25 cellular contexts compared by ENCODE assay signal in genomic region chrX:11334165-11334564, GRCh38. TPM values are rescaled to one million over a fixed set of nuclear protein-coding genes. Genes with fewer than 3 reads are reported as not detected.
"Had no signal": no experiment of that assay in that cellular context is flagged by ENCODE, and none has a peak within 500 bp of the region (broad histone marks: within the 10 kb centered on the region; RNA-seq: fewer than 3 reads in every experiment).

No MANE protein-coding gene starts in this region.

- H3K4me1 ChIP-seq: ascending aorta, colonic mucosa, left ventricle myocardium inferior, prostate gland, spleen, testis, vagina had no signal

- H3K27me3 ChIP-seq: ascending aorta, brain microvascular endothelial cell, colonic mucosa, neutrophil, ovary, spleen, testis, vagina had no signal

- DNase-seq: activated CD4-positive, alpha-beta T cell treated with anti-CD3 and anti-CD28 coated beads, Interleukin-2, amount 10 ng/mL, durations not matched to agents 7 days and 5 days; activated CD4-positive, CD25-positive, alpha-beta regulatory T cell treated with anti-CD3 and anti-CD28 coated beads, Interleukin-2, amount 50 U/mL, for 72 hours; activated CD8-positive, alpha-beta T cell treated with anti-CD3 and anti-CD28 coated beads, Interleukin-2, amount 10 ng/mL, durations not matched to agents 7 days and 5 days; activated gamma-delta T cell treated with Interleukin-2 at 50 U/mL for 16 hours; brain microvascular endothelial cell; colonic mucosa; dorsolateral prefrontal cortex; effector memory CD8-positive, alpha-beta T cell; glutamatergic neuron; hippocampal formation; kidney glomerular epithelial cell; left ventricle myocardium inferior; midbrain; ovary; spleen; stimulated activated CD4-positive, alpha-beta T cell treated with anti-CD3 and anti-CD28 coated beads, Interleukin-4, amount 100 ng/mL, for 1 hour; stimulated activated naive CD4-positive, alpha-beta T cell; testis; WERI-Rb-1 had no signal

- ATAC-seq: activated CD8-positive, alpha-beta T cell treated with anti-CD3 and anti-CD28 coated beads, Interleukin-2, amount 10 ng/mL, durations not matched to agents 7 days and 5 days; effector memory CD8-positive, alpha-beta T cell had no signal

- H3K4me3 ChIP-seq: ascending aorta, colonic mucosa, dorsolateral prefrontal cortex, left ventricle myocardium inferior, ovary, prostate gland, spleen, testis, vagina had no signal

- H3K9me3 ChIP-seq: ascending aorta, colonic mucosa, left ventricle myocardium inferior, neutrophil, ovary, prostate gland, spleen, testis, vagina had no signal

- H3K36me3 ChIP-seq: ascending aorta, brain microvascular endothelial cell, colonic mucosa, left ventricle myocardium inferior, neutrophil, ovary, prostate gland, spleen, vagina, WERI-Rb-1 had no signal

- H3K27ac ChIP-seq: ascending aorta, brain microvascular endothelial cell, colonic mucosa, dorsolateral prefrontal cortex, left ventricle myocardium inferior, neutrophil, ovary, prostate gland, spleen, testis, vagina, WERI-Rb-1 had no signal

RNA-seq across cellular contexts. Expression of gene AMELX, which starts 41.0 kb away (rescaled TPM):
- total RNA-seq: activated CD4-positive, alpha-beta T cell treated with anti-CD3 and anti-CD28 coated beads, Interleukin-2, amount 10 ng/mL, durations not matched to agents 7 days and 5 days; activated CD8-positive, alpha-beta T cell treated with anti-CD3 and anti-CD28 coated beads, Interleukin-2, amount 10 ng/mL, durations not matched to agents 7 days and 5 days; activated T-helper 1 cell treated with anti-CD3 and anti-CD28 coated beads, Interleukin-12 subunit alpha, Interleukin-12 subunit beta, Interleukin-2, Interleukin-4 antibody, amounts not matched to agents 30 ng/mL and 10 ng/mL and 1 ng/mL, durations not matched to agents 14 hours and 24 hours and 36 hours; ascending aorta; colonic mucosa; dorsolateral prefrontal cortex; left ventricle myocardium inferior; lung microvascular endothelial cell; ovary; prostate gland; spleen; testis; vagina had no signal
- polyA plus RNA-seq: ovary, spleen had no signal
